Comparison of ENCODE assay signal across 8 cellular contexts in genomic region chr11:124481365-124482323, GRCh38. TPM values are rescaled to one million over a fixed set of nuclear protein-coding genes. Genes with fewer than 3 reads are reported as not detected.
DNase-seq lines count a peak whose midpoint lies in the region; ATAC-seq and TF ChIP-seq lines count a peak whose summit lies in the region.
"Had no signal": no experiment of that assay in that cellular context is flagged by ENCODE, and none has a peak within 500 bp of the region (broad histone marks: within the 10 kb centered on the region; RNA-seq: fewer than 3 reads in every experiment).

No MANE protein-coding gene starts in this region.

- no peak for TF ChIP-seq POLR2A in ovary (IDR thresholded peaks at IDR 0.05)

- DNase-seq in GM10248 (ENCODE audit: extremely low spot score), result peak; percentile 8
- no peak for DNase-seq in RWPE2 (ENCODE audit: low spot score)
- DNase-seq in endodermal cell, result peak; percentile 79
- no peak for DNase-seq in natural killer cell
- DNase-seq in ovary, result no peak
- DNase-seq in stimulated activated CD4-positive, alpha-beta T cell treated with anti-CD3 and anti-CD28 coated beads, Interleukin-1b, Interleukin-23, amount 100 ng/mL, for 48 hours, result no peak

- TF ChIP-seq EP300 in ovary (IDR thresholded peaks at IDR 0.05), result no peak

- TF ChIP-seq CTCF in GM10248 (IDR thresholded peaks at IDR 0.05; ENCODE audit: control extremely low read depth, extremely low read depth, low read depth, missing control alignments), result no peak
- TF ChIP-seq CTCF in RWPE2 (IDR thresholded peaks at IDR 0.05; ENCODE audit: poor library complexity, severe bottlenecking), result no peak
- TF ChIP-seq CTCF in endodermal cell (conservative IDR thresholded peaks at IDR 0.05), result no peak
- no peak for TF ChIP-seq CTCF in natural killer cell (IDR thresholded peaks at IDR 0.05)
- TF ChIP-seq CTCF in ovary (IDR thresholded peaks at IDR 0.05), result no peak

- intact Hi-C loops in natural killer cell (cut with micrococcal nuclease) (no loop called here), ovary (cut with DNase I) (no loop called here)

- H3K9me3 Mint-ChIP-seq in endodermal cell (no peaks in the 10 kb centered on the region), natural killer cell (no peaks in the 10 kb centered on the region)

- peaks cover 14% of the 10 kb centered on the region for H3K4me1 ChIP-seq in RWPE2 (ENCODE audit: insufficient read depth, poor library complexity, severe bottlenecking)
- H3K4me1 ChIP-seq in endodermal cell (ENCODE audit: control insufficient read depth, insufficient read depth, low read length), result no peaks in the 10 kb centered on the region
- H3K4me1 ChIP-seq in ovary (ENCODE audit: insufficient read depth), result no peaks in the 10 kb centered on the region

- H3K4me3 ChIP-seq in RWPE2 (ENCODE audit: severe bottlenecking) (no peak overlapping the region), endodermal cell (ENCODE audit: low read length) (peak overlapping the region; percentile 74), ovary (no peak overlapping the region)

- ATAC-seq in HG03196 (IDR thresholded peaks at IDR 0.05; ENCODE audit: unreplicated experiment) (peak; percentile 85), RWPE2 (ENCODE audit: low read depth) (peak; percentile 63), natural killer cell (peak in 2 of 3 donors; percentile 26 to 59)

- H3K4me1 Mint-ChIP-seq in endodermal cell (peaks cover 17% of the 10 kb centered on the region), natural killer cell (peaks cover 12% of the 10 kb centered on the region in 2 donors)

- H3K36me3 Mint-ChIP-seq in endodermal cell (ENCODE audit: low read depth) (no peaks in the 10 kb centered on the region), natural killer cell (no peaks in the 10 kb centered on the region)

- CTCF ChIA-PET in GM10248 (lab: Yijun Ruan, JAX), result interaction anchor here (0.9 kb wide), 1 partner anchor 17 kb away, joined by 3 read pairs; no protein-coding TSS in a partner anchor

- no peaks in the 10 kb centered on the region for H3K36me3 ChIP-seq in RWPE2 (ENCODE audit: low read depth)
- no peaks in the 10 kb centered on the region for H3K36me3 ChIP-seq in endodermal cell (ENCODE audit: control insufficient read depth, insufficient read depth, low read length)
- no peaks in the 10 kb centered on the region for H3K36me3 ChIP-seq in ovary

- H3K27me3 ChIP-seq in RWPE2 (ENCODE audit: insufficient read depth, poor library complexity, severe bottlenecking), result no peaks in the 10 kb centered on the region
- peaks cover under 1% of the 10 kb centered on the region for H3K27me3 ChIP-seq in endodermal cell (ENCODE audit: control insufficient read depth, insufficient read depth, low read length, poor library complexity, severe bottlenecking)
- no peaks in the 10 kb centered on the region for H3K27me3 ChIP-seq in ovary

- H3K4me3 Mint-ChIP-seq in endodermal cell (peak overlapping the region; percentile 45), natural killer cell (peak overlapping the region; percentile 49)

- H3K27me3 Mint-ChIP-seq in endodermal cell (ENCODE audit: insufficient read depth) (no peaks in the 10 kb centered on the region), natural killer cell (ENCODE audit: low read depth in 2 of 2) (peaks cover 10 to 44% of the 10 kb centered on the region in 2 donors)

- POLR2A ChIA-PET in GM10248 (lab: Yijun Ruan, JAX), result no interaction called here

- peak overlapping the region; percentile 36 for H3K9ac ChIP-seq in endodermal cell (ENCODE audit: extremely low read depth, low read length, poor library complexity, severe bottlenecking)

- peak overlapping the region; percentile 94 for H3K27ac ChIP-seq in RWPE2 (ENCODE audit: poor library complexity, severe bottlenecking)
- peak overlapping the region; percentile 16 for H3K27ac ChIP-seq in endodermal cell (ENCODE audit: low read depth, low read length)
- no peak overlapping the region for H3K27ac ChIP-seq in ovary

- no peaks in the 10 kb centered on the region for H3K9me3 ChIP-seq in RWPE2 (ENCODE audit: severe bottlenecking)
- no peaks in the 10 kb centered on the region for H3K9me3 ChIP-seq in endodermal cell (ENCODE audit: control insufficient read depth, low read length)
- H3K9me3 ChIP-seq in ovary, result no peaks in the 10 kb centered on the region

- 35 to 37% methylated on average over 14 to 20 of the region's 20 CpGs for WGBS in endodermal cell (ENCODE audit: insufficient coverage in 1 of 2, insufficient read length in 1 of 2), 2 experiments
- WGBS in ovary, 3 donors, result 24 to 40% (median 31%) methylated on average over 20 of the region's 20 CpGs

- peak overlapping the region; percentile 58 for H3K27ac Mint-ChIP-seq in endodermal cell
- H3K27ac Mint-ChIP-seq in natural killer cell, result peak overlapping the region in 1 of 2 donors; percentile 12

RNA-seq across cellular contexts. Expression of gene OR8B8, which starts 36.1 kb away (rescaled TPM):
- total RNA-seq in endodermal cell, result not detected
- polyA plus RNA-seq in endodermal cell (2013, experiment 1 of 2), result not detected
- polyA plus RNA-seq in endodermal cell (2013, experiment 2 of 2), result not detected
- not detected for total RNA-seq in natural killer cell
- total RNA-seq in ovary, result not detected
- not detected for polyA plus RNA-seq in ovary
- total RNA-seq: T-helper 2 cell treated with Interferon-gamma antibody and Interleukin-4, amounts not matched to agents 100 ng/mL and 5 ng/mL, for 36 hours had no signal

RNA-seq across cellular contexts. Expression of gene OR8B4, which starts 57.0 kb away (rescaled TPM):
- total RNA-seq in endodermal cell, result not detected
- polyA plus RNA-seq in endodermal cell (2013, experiment 1 of 2), result not detected
- polyA plus RNA-seq in endodermal cell (2013, experiment 2 of 2), result not detected
- not detected for total RNA-seq in natural killer cell
- total RNA-seq in ovary, result not detected
- polyA plus RNA-seq in ovary, result not detected
- total RNA-seq: T-helper 2 cell treated with Interferon-gamma antibody and Interleukin-4, amounts not matched to agents 100 ng/mL and 5 ng/mL, for 36 hours had no signal

Comparison
In these comparisons a context has a peak if more than half of its experiments do, and no peak if none do; other contexts are left out.
1. DNase-seq: peak in GM10248 (single experiment) and endodermal cell (single experiment); none in RWPE2 (single experiment), natural killer cell (single experiment), ovary (0 of 5) and stimulated activated CD4-positive, alpha-beta T cell treated with anti-CD3 and anti-CD28 coated beads, Interleukin-1b, Interleukin-23, amount 100 ng/mL, for 48 hours (single experiment).
2. H3K27ac ChIP-seq: peak in RWPE2 (single experiment) and endodermal cell (single experiment); none in ovary (0 of 2).
3. Peak in every context shown above with its lines, with median percentiles within 50 percentile points of each other: ATAC-seq.